ENCODE assay signal across 13 cellular contexts in genomic region chr14:96274122-96274910, GRCh38. TPM values are rescaled to one million over a fixed set of nuclear protein-coding genes. Genes with fewer than 3 reads are reported as not detected.
DNase-seq lines count a peak whose midpoint lies in the region; TF ChIP-seq lines count a peak whose summit lies in the region.
"Had no signal": no experiment of that assay in that cellular context is flagged by ENCODE, and none has a peak within 500 bp of the region (broad histone marks: within the 10 kb centered on the region; RNA-seq: fewer than 3 reads in every experiment).

No MANE protein-coding gene starts in this region.

- no peaks in the 10 kb centered on the region for H3K27me3 ChIP-seq in ovary
- H3K27me3 ChIP-seq: SJCRH30 had no signal

- CTCF ChIA-PET in activated CD4-positive, alpha-beta T cell treated with anti-CD3 and anti-CD28 coated beads, Interleukin-2, amount 10 ng/mL, durations not matched to agents 7 days and 5 days (lab: Charles Lee): interaction anchor here (0.9 to 1.6 kb wide), 3 partner anchors 28 to 208 kb away, joined by 3 to 4 read pairs (median 3); no protein-coding TSS in a partner anchor

- no peak overlapping the region for H3K4me3 ChIP-seq in ovary
- H3K4me3 ChIP-seq: GM12878, SJCRH30 had no signal

- H3K9me3 Mint-ChIP-seq in osteocyte (ENCODE audit: unreplicated experiment): peaks cover 13% of the 10 kb centered on the region
- H3K9me3 Mint-ChIP-seq in activated CD4-positive, alpha-beta T cell treated with anti-CD3 and anti-CD28 coated beads, Interleukin-2, amount 10 ng/mL, durations not matched to agents 7 days and 5 days: peaks cover 15% of the 10 kb centered on the region

- H3K27ac ChIP-seq in ovary: no peak overlapping the region
- H3K27ac ChIP-seq: SJCRH30 had no signal

- no peaks in the 10 kb centered on the region for H3K4me1 ChIP-seq in ovary (ENCODE audit: insufficient read depth)
- H3K4me1 ChIP-seq: SJCRH30 had no signal

- intact Hi-C loops in ovary (cut with DNase I): loop anchor here (10.0 kb wide), 3 partner anchors 180 to 710 kb away; no protein-coding TSS in a partner anchor

- H3K36me3 ChIP-seq in ovary: no peaks in the 10 kb centered on the region
- H3K36me3 ChIP-seq: SJCRH30 had no signal

- TF ChIP-seq EP300 in ovary (IDR thresholded peaks at IDR 0.05): no peak

- no peaks in the 10 kb centered on the region for H3K9me3 ChIP-seq in ovary
- H3K9me3 ChIP-seq: SJCRH30 had no signal

- TF ChIP-seq CTCF in osteocyte (IDR thresholded peaks at IDR 0.05) (no peak), ovary (IDR thresholded peaks at IDR 0.05) (no peak)

- no peak overlapping the region for H3K4me3 Mint-ChIP-seq in osteocyte (ENCODE audit: unreplicated experiment)
- H3K4me3 Mint-ChIP-seq in activated CD4-positive, alpha-beta T cell treated with anti-CD3 and anti-CD28 coated beads, Interleukin-2, amount 10 ng/mL, durations not matched to agents 7 days and 5 days: no peak overlapping the region

- DNase-seq in AG20443 (ENCODE audit: low spot score) (peak; percentile 81), NCI-H524 treated with DMSO at 0.1 percent for 48 hours (lab: John Stamatoyannopoulos, UW) (peak; percentile 42), fibroblast of peridontal ligament (ENCODE audit: extremely low read depth) (peak; percentile 94), osteocyte (ENCODE audit: extremely low spot score, unreplicated experiment) (peak; percentile 54), KBM-7 (no peak), ovary (no peak), NCI-H2107 (lab: John Stamatoyannopoulos, UW) (no peak)
- DNase-seq in activated CD4-positive, alpha-beta T cell treated with anti-CD3 and anti-CD28 coated beads, Interleukin-2, amount 10 ng/mL, durations not matched to agents 7 days and 5 days: no peak
- DNase-seq: activated CD4-positive, alpha-beta T cell treated with anti-CD3 and anti-CD28 coated beads for 1 hour; SJCRH30; small intestine had no signal

- no peak for TF ChIP-seq POLR2A in ovary (IDR thresholded peaks at IDR 0.05)

- H3K27ac Mint-ChIP-seq in osteocyte (ENCODE audit: unreplicated experiment): no peak overlapping the region
- no peak overlapping the region for H3K27ac Mint-ChIP-seq in activated CD4-positive, alpha-beta T cell treated with anti-CD3 and anti-CD28 coated beads, Interleukin-2, amount 10 ng/mL, durations not matched to agents 7 days and 5 days

- 52 to 62% (median 56%) methylated on average over 10 of the region's 10 CpGs for WGBS in ovary, 3 donors

- POLR2A ChIA-PET in activated CD4-positive, alpha-beta T cell treated with anti-CD3 and anti-CD28 coated beads, Interleukin-2, amount 10 ng/mL, durations not matched to agents 7 days and 5 days (lab: Charles Lee): no interaction called here

- in situ Hi-C loops in KBM-7 (cut with MboI; ENCODE audit: low pct_unique_long_range_greater_than_20kb, low sequenced_read_pairs): no loop called here

- H3K36me3 Mint-ChIP-seq in osteocyte (ENCODE audit: unreplicated experiment): peaks cover 3% of the 10 kb centered on the region
- peaks cover 2% of the 10 kb centered on the region for H3K36me3 Mint-ChIP-seq in activated CD4-positive, alpha-beta T cell treated with anti-CD3 and anti-CD28 coated beads, Interleukin-2, amount 10 ng/mL, durations not matched to agents 7 days and 5 days (ENCODE audit: low read depth)

- H3K4me1 Mint-ChIP-seq in osteocyte (ENCODE audit: unreplicated experiment): peaks cover 9% of the 10 kb centered on the region
- H3K4me1 Mint-ChIP-seq in activated CD4-positive, alpha-beta T cell treated with anti-CD3 and anti-CD28 coated beads, Interleukin-2, amount 10 ng/mL, durations not matched to agents 7 days and 5 days: no peaks in the 10 kb centered on the region

- H3K27me3 Mint-ChIP-seq in osteocyte (ENCODE audit: unreplicated experiment): no peaks in the 10 kb centered on the region
- no peaks in the 10 kb centered on the region for H3K27me3 Mint-ChIP-seq in activated CD4-positive, alpha-beta T cell treated with anti-CD3 and anti-CD28 coated beads, Interleukin-2, amount 10 ng/mL, durations not matched to agents 7 days and 5 days

RNA-seq across cellular contexts. Expression of gene BDKRB1, which starts 18.3 kb away (rescaled TPM):
- total RNA-seq in osteocyte (not detected in 2 replicates), ovary (1 to 10 TPM in 1 of 7 donors, under 1 TPM in 1, not detected in 5; 0.87 to 5.3 TPM)
- polyA plus RNA-seq in ovary: under 1 TPM; 0.30 to 0.63 TPM
- not detected for total RNA-seq in activated CD4-positive, alpha-beta T cell treated with anti-CD3 and anti-CD28 coated beads, Interleukin-2, amount 10 ng/mL, durations not matched to agents 7 days and 5 days
- total RNA-seq: cerebellum had no signal
- polyA plus RNA-seq: GM12878 had no signal

Comparison
In these comparisons a context has a peak if more than half of its experiments do, and no peak if none do; other contexts are left out.
1. DNase-seq: peak in AG20443 (single experiment), NCI-H524 treated with DMSO at 0.1 percent for 48 hours (single experiment), fibroblast of peridontal ligament (single experiment) and osteocyte (single experiment); none in KBM-7 (single experiment), ovary (0 of 5), activated CD4-positive, alpha-beta T cell treated with anti-CD3 and anti-CD28 coated beads, Interleukin-2, amount 10 ng/mL, durations not matched to agents 7 days and 5 days (single experiment) and NCI-H2107 (single experiment).